Comparison of ENCODE assay signal across 35 cellular contexts in genomic region chr1:229360417-229360816, GRCh38.
"Had no signal": no experiment of that assay in that cellular context is flagged by ENCODE, and none has a peak within 500 bp of the region (broad histone marks: within the 10 kb centered on the region; RNA-seq: fewer than 3 reads in every experiment).

No MANE protein-coding gene starts in this region.

- H3K4me1 Mint-ChIP-seq: activated CD4-positive, alpha-beta T cell treated with anti-CD3 and anti-CD28 coated beads for 36 hours; activated CD8-positive, alpha-beta memory T cell treated with anti-CD3 and anti-CD28 coated beads, Interleukin-2, amount 10 ng/mL, durations not matched to agents 7 days and 5 days; activated naive CD4-positive, alpha-beta T cell treated with anti-CD3 and anti-CD28 coated beads, Interleukin-2, amount 50 U/mL, for 24 hours; activated naive CD8-positive, alpha-beta T cell treated with anti-CD3 and anti-CD28 coated beads for 36 hours; activated naive CD8-positive, alpha-beta T cell treated with anti-CD3 and anti-CD28 coated beads, Interleukin-2, amount 50 U/mL, for 24 hours; T-helper 17 cell had no signal

- FAIRE-seq: colon, endometrium, endothelial cell of umbilical vein had no signal

- H3K36me3 Mint-ChIP-seq: activated CD4-positive, alpha-beta memory T cell treated with anti-CD3 and anti-CD28 coated beads for 36 hours; activated CD8-positive, alpha-beta memory T cell treated with anti-CD3 and anti-CD28 coated beads, Interleukin-2, amount 10 ng/mL, durations not matched to agents 7 days and 5 days; activated naive CD8-positive, alpha-beta T cell treated with anti-CD3 and anti-CD28 coated beads for 36 hours had no signal

- H3K36me3 ChIP-seq: adrenal gland, esophagus squamous epithelium, gastroesophageal sphincter, WERI-Rb-1 had no signal

- H3K9me3 Mint-ChIP-seq: activated naive CD4-positive, alpha-beta T cell treated with anti-CD3 and anti-CD28 coated beads for 36 hours had no signal

- H3K4me1 ChIP-seq: adrenal gland, body of pancreas, esophagus squamous epithelium, gastroesophageal sphincter had no signal

- H3K9me3 ChIP-seq: adrenal gland, body of pancreas, esophagus squamous epithelium had no signal

- H3K4me3 ChIP-seq: adrenal gland, body of pancreas, esophagus squamous epithelium, gastroesophageal sphincter had no signal

- H3K27ac Mint-ChIP-seq: activated CD4-positive, alpha-beta memory T cell treated with anti-CD3 and anti-CD28 coated beads for 36 hours; activated CD4-positive, alpha-beta T cell treated with anti-CD3 and anti-CD28 coated beads for 36 hours; activated CD4-positive, alpha-beta T cell treated with anti-CD3 and anti-CD28 coated beads, Interleukin-2, amount 10 ng/mL, durations not matched to agents 24 days and 14 days; activated CD8-positive, alpha-beta memory T cell treated with anti-CD3 and anti-CD28 coated beads, Interleukin-2, amount 10 ng/mL, durations not matched to agents 7 days and 5 days; activated CD8-positive, alpha-beta T cell treated with anti-CD3 and anti-CD28 coated beads, Interleukin-2, amount 10 ng/mL, durations not matched to agents 7 days and 5 days; activated naive CD4-positive, alpha-beta T cell treated with anti-CD3 and anti-CD28 coated beads for 36 hours; activated naive CD4-positive, alpha-beta T cell treated with anti-CD3 and anti-CD28 coated beads, Interleukin-2, amount 50 U/mL, for 24 hours; activated naive CD8-positive, alpha-beta T cell treated with anti-CD3 and anti-CD28 coated beads for 36 hours; activated naive CD8-positive, alpha-beta T cell treated with anti-CD3 and anti-CD28 coated beads, Interleukin-2, amount 50 U/mL, for 24 hours; activated T-helper 1 cell treated with anti-CD3 and anti-CD28 coated beads, Interleukin-12 subunit alpha, Interleukin-12 subunit beta, Interleukin-2, Interleukin-4 antibody, amounts not matched to agents 30 ng/mL and 10 ng/mL and 1 ng/mL, durations not matched to agents 14 hours and 24 hours and 36 hours; activated T-helper 2 cell treated with anti-CD3 and anti-CD28 coated beads, Interferon-gamma antibody, Interleukin-2, Interleukin-4, amounts not matched to agents 10 μg/mL and 5 μg/mL and 100 μg/mL, durations not matched to agents 14 hours and 24 hours and 36 hours; T-helper 17 cell; T-helper 2 cell treated with Interferon-gamma antibody and Interleukin-4, amounts not matched to agents 5 μg/mL and 100 μg/mL, for 36 hours had no signal

- H3K27ac ChIP-seq: adrenal gland, body of pancreas, epithelial cell of prostate, esophagus squamous epithelium, gastroesophageal sphincter, WERI-Rb-1 had no signal

- H3K4me3 Mint-ChIP-seq: activated CD4-positive, alpha-beta memory T cell treated with anti-CD3 and anti-CD28 coated beads for 36 hours; activated CD4-positive, alpha-beta T cell treated with anti-CD3 and anti-CD28 coated beads for 36 hours; activated CD4-positive, alpha-beta T cell treated with anti-CD3 and anti-CD28 coated beads, Interleukin-2, amount 10 ng/mL, durations not matched to agents 24 days and 14 days; activated CD8-positive, alpha-beta memory T cell treated with anti-CD3 and anti-CD28 coated beads, Interleukin-2, amount 10 ng/mL, durations not matched to agents 7 days and 5 days; activated CD8-positive, alpha-beta T cell treated with anti-CD3 and anti-CD28 coated beads, Interleukin-2, amount 10 ng/mL, durations not matched to agents 7 days and 5 days; activated naive CD4-positive, alpha-beta T cell treated with anti-CD3 and anti-CD28 coated beads for 36 hours; activated naive CD4-positive, alpha-beta T cell treated with anti-CD3 and anti-CD28 coated beads, Interleukin-2, amount 50 U/mL, for 24 hours; activated naive CD8-positive, alpha-beta T cell treated with anti-CD3 and anti-CD28 coated beads for 36 hours; activated naive CD8-positive, alpha-beta T cell treated with anti-CD3 and anti-CD28 coated beads, Interleukin-2, amount 50 U/mL, for 24 hours; activated T-helper 1 cell treated with anti-CD3 and anti-CD28 coated beads, Interleukin-12 subunit alpha, Interleukin-12 subunit beta, Interleukin-2, Interleukin-4 antibody, amounts not matched to agents 30 ng/mL and 10 ng/mL and 1 ng/mL, durations not matched to agents 14 hours and 24 hours and 36 hours; T-helper 17 cell; T-helper 2 cell treated with Interferon-gamma antibody and Interleukin-4, amounts not matched to agents 5 μg/mL and 100 μg/mL, for 36 hours had no signal

- DNase-seq: activated CD4-positive, alpha-beta memory T cell treated with anti-CD3 and anti-CD28 coated beads for 36 hours; activated CD4-positive, alpha-beta T cell treated with anti-CD3 and anti-CD28 coated beads for 36 hours; activated CD4-positive, alpha-beta T cell treated with anti-CD3 and anti-CD28 coated beads, Interleukin-2, amount 10 ng/mL, durations not matched to agents 24 days and 14 days; activated CD4-positive, CD25-positive, alpha-beta regulatory T cell; activated CD4-positive, CD25-positive, alpha-beta regulatory T cell treated with anti-CD3 and anti-CD28 coated beads, Interleukin-2, amount 50 U/mL, for 72 hours; activated CD8-positive, alpha-beta memory T cell treated with anti-CD3 and anti-CD28 coated beads, Interleukin-2, amount 10 ng/mL, durations not matched to agents 7 days and 5 days; activated CD8-positive, alpha-beta memory T cell treated with anti-CD3 and anti-CD28 coated beads, Interleukin-2, amount 50 U/mL, for 4 hours; activated CD8-positive, alpha-beta T cell treated with anti-CD3 and anti-CD28 coated beads, Interleukin-2, amount 10 ng/mL, durations not matched to agents 7 days and 5 days; activated effector memory CD4-positive, alpha-beta T cell treated with anti-CD3 and anti-CD28 coated beads, Interleukin-2, amount 50 U/mL, for 16 hours; activated naive CD4-positive, alpha-beta T cell treated with anti-CD3 and anti-CD28 coated beads for 36 hours; activated naive CD8-positive, alpha-beta T cell treated with anti-CD3 and anti-CD28 coated beads for 36 hours; activated naive CD8-positive, alpha-beta T cell treated with anti-CD3 and anti-CD28 coated beads, Interleukin-2, amount 50 U/mL, for 24 hours; activated T-cell treated with anti-CD3 and anti-CD28 coated beads, Interleukin-2, amount 50 U/mL, for 1 hour; activated T-cell treated with anti-CD3 and anti-CD28 coated beads, Interleukin-2, amount 50 U/mL, for 48 hours; adrenal gland; amygdala; aorta; body of pancreas; caudate nucleus; effector CD8-positive, alpha-beta T cell; esophagus squamous epithelium; foreskin melanocyte; T-helper 1 cell; T-helper 17 cell; T1000; WERI-Rb-1 had no signal

- ATAC-seq: activated CD4-positive, alpha-beta T cell treated with anti-CD3 and anti-CD28 coated beads for 36 hours; activated CD8-positive, alpha-beta memory T cell treated with anti-CD3 and anti-CD28 coated beads, Interleukin-2, amount 10 ng/mL, durations not matched to agents 7 days and 5 days; activated CD8-positive, alpha-beta T cell treated with anti-CD3 and anti-CD28 coated beads, Interleukin-2, amount 10 ng/mL, durations not matched to agents 7 days and 5 days; activated naive CD8-positive, alpha-beta T cell treated with anti-CD3 and anti-CD28 coated beads, Interleukin-2, amount 50 U/mL, for 24 hours; body of pancreas; gastroesophageal sphincter; T-helper 17 cell had no signal

- H3K27me3 ChIP-seq: body of pancreas had no signal
